14 cellular contexts compared by ENCODE assay signal in genomic region chrX:136674270-136674986, GRCh38. TPM values are rescaled to one million over a fixed set of nuclear protein-coding genes. Genes with fewer than 3 reads are reported as not detected.
DNase-seq lines count a peak whose midpoint lies in the region; ATAC-seq, FAIRE-seq and TF ChIP-seq lines count a peak whose summit lies in the region.
"Had no signal": no experiment of that assay in that cellular context is flagged by ENCODE, and none has a peak within 500 bp of the region (broad histone marks: within the 10 kb centered on the region; RNA-seq: fewer than 3 reads in every experiment).

No MANE protein-coding gene starts in this region.

- H3K4me2 ChIP-seq in astrocyte (ENCODE audit: low read length): no peak overlapping the region

- TF ChIP-seq POLR2A in gastroesophageal sphincter (IDR thresholded peaks at IDR 0.05): no peak

- CTCF ChIA-PET in CD8-positive, alpha-beta T cell (lab: Charles Lee): interaction anchor here (1.3 to 2.0 kb wide), 5 partner anchors 9 to 90 kb away, joined by 3 to 6 read pairs (median 3); no protein-coding TSS in a partner anchor

- H3K4me3 Mint-ChIP-seq in CD8-positive, alpha-beta T cell: peak overlapping the region; percentile 70
- H3K4me3 Mint-ChIP-seq in astrocyte (ENCODE audit: unreplicated experiment): no peak overlapping the region
- no peak overlapping the region for H3K4me3 Mint-ChIP-seq in stimulated activated naive B cell treated with anti-CD40 and anti-IgM and Interleukin-4, amounts not matched to agents 10 μg/mL and 1 μg/mL and 100 μg/mL, for 72 hours

- no peaks in the 10 kb centered on the region for H3K79me2 ChIP-seq in astrocyte (ENCODE audit: insufficient read depth, low read length)

- H3K9ac ChIP-seq in astrocyte (ENCODE audit: low read length): no peak overlapping the region

- H3K9me3 Mint-ChIP-seq in CD8-positive, alpha-beta T cell: no peaks in the 10 kb centered on the region
- H3K9me3 Mint-ChIP-seq in astrocyte (ENCODE audit: unreplicated experiment): no peaks in the 10 kb centered on the region
- H3K9me3 Mint-ChIP-seq in stimulated activated naive B cell treated with anti-CD40 and anti-IgM and Interleukin-4, amounts not matched to agents 10 μg/mL and 1 μg/mL and 100 μg/mL, for 72 hours: no peaks in the 10 kb centered on the region

- H3K4me3 ChIP-seq in CD8-positive, alpha-beta T cell (ENCODE audit: low read depth, low read length): peak overlapping the region; percentile 8
- H3K4me3 ChIP-seq in astrocyte (ENCODE audit: insufficient read depth, low read depth, low read length): no peak overlapping the region
- no peak overlapping the region for H3K4me3 ChIP-seq in gastroesophageal sphincter
- H3K4me3 ChIP-seq: MG63 had no signal

- intact Hi-C loops in CD8-positive, alpha-beta T cell (cut with DNase I, micrococcal nuclease): loop anchor here in 1 of 2 experiments (2.0 to 5.0 kb wide), 2 partner anchors 16 to 37 kb away; no protein-coding TSS in a partner anchor

- H3K9me3 ChIP-seq in CD8-positive, alpha-beta T cell (ENCODE audit: low read length): no peaks in the 10 kb centered on the region
- H3K9me3 ChIP-seq in astrocyte (ENCODE audit: insufficient read depth, low read depth, low read length) (no peaks in the 10 kb centered on the region), gastroesophageal sphincter (no peaks in the 10 kb centered on the region)
- H3K9me3 ChIP-seq: MG63 had no signal

- H3K27ac Mint-ChIP-seq in CD8-positive, alpha-beta T cell: peak overlapping the region; percentile 95
- H3K27ac Mint-ChIP-seq in astrocyte (ENCODE audit: unreplicated experiment): no peak overlapping the region
- H3K27ac Mint-ChIP-seq in stimulated activated naive B cell treated with anti-CD40 and anti-IgM and Interleukin-4, amounts not matched to agents 10 μg/mL and 1 μg/mL and 100 μg/mL, for 72 hours: no peak overlapping the region

- peaks cover 50% of the 10 kb centered on the region for H3K36me3 Mint-ChIP-seq in CD8-positive, alpha-beta T cell
- H3K36me3 Mint-ChIP-seq in astrocyte (ENCODE audit: low read depth, unreplicated experiment): peaks cover 5% of the 10 kb centered on the region
- peaks cover 8 to 18% of the 10 kb centered on the region in 2 donors for H3K36me3 Mint-ChIP-seq in stimulated activated naive B cell treated with anti-CD40 and anti-IgM and Interleukin-4, amounts not matched to agents 10 μg/mL and 1 μg/mL and 100 μg/mL, for 72 hours

- POLR2A ChIA-PET in CD8-positive, alpha-beta T cell (lab: Charles Lee): interaction anchor here (0.6 to 1.6 kb wide), 8 partner anchors 15 to 719 kb away, joined by 3 to 8 read pairs (median 4); partner anchors contain the start of gene RBMX

- no peaks in the 10 kb centered on the region for H4K20me1 ChIP-seq in astrocyte (ENCODE audit: insufficient read depth, low read length)

- peak overlapping the region; percentile 27 for H3K27ac ChIP-seq in CD8-positive, alpha-beta T cell (ENCODE audit: low read depth, low read length)
- no peak overlapping the region for H3K27ac ChIP-seq in astrocyte (ENCODE audit: low read depth, low read length)
- H3K27ac ChIP-seq in gastroesophageal sphincter: no peak overlapping the region

- no peaks in the 10 kb centered on the region for H3K27me3 ChIP-seq in CD8-positive, alpha-beta T cell (ENCODE audit: insufficient read depth, low read length)
- H3K27me3 ChIP-seq in astrocyte (ENCODE audit: insufficient read depth, low read length): no peaks in the 10 kb centered on the region
- no peaks in the 10 kb centered on the region for H3K27me3 ChIP-seq in gastroesophageal sphincter
- H3K27me3 ChIP-seq: MG63 had no signal

- peaks cover 7% of the 10 kb centered on the region for H3K36me3 ChIP-seq in CD8-positive, alpha-beta T cell (ENCODE audit: insufficient read depth, low read length)
- H3K36me3 ChIP-seq in astrocyte (ENCODE audit: insufficient read depth, low read length) (no peaks in the 10 kb centered on the region), gastroesophageal sphincter (peaks cover 0 to 45% of the 10 kb centered on the region in 2 donors)
- H3K36me3 ChIP-seq: MG63 had no signal

- peak in 2 of 7 experiments; percentile 12 to 36 for DNase-seq in CD8-positive, alpha-beta T cell
- DNase-seq in astrocyte (ENCODE audit: low read depth) (no peak), NCI-H2107 (lab: John Stamatoyannopoulos, UW) (no peak)
- DNase-seq in stimulated activated naive B cell treated with anti-CD40 and anti-IgM and Interleukin-4, amounts not matched to agents 10 μg/mL and 1 μg/mL and 100 μg/mL, for 72 hours: no peak
- DNase-seq: left cardiac atrium; MG63; PC-3; stimulated activated CD4-positive, alpha-beta T cell treated with anti-CD3 and anti-CD28 coated beads, Interleukin-4, amount 100 ng/mL, for 4 hours had no signal

- peaks cover 70% of the 10 kb centered on the region for H3K4me1 Mint-ChIP-seq in CD8-positive, alpha-beta T cell (ENCODE audit: low read depth)
- no peaks in the 10 kb centered on the region for H3K4me1 Mint-ChIP-seq in astrocyte (ENCODE audit: low read depth, unreplicated experiment)
- peaks cover 5 to 15% of the 10 kb centered on the region in 2 donors for H3K4me1 Mint-ChIP-seq in stimulated activated naive B cell treated with anti-CD40 and anti-IgM and Interleukin-4, amounts not matched to agents 10 μg/mL and 1 μg/mL and 100 μg/mL, for 72 hours

- FAIRE-seq in astrocyte (lab: Jason Lieb, UNC): peak; percentile 90

- H3K27me3 Mint-ChIP-seq in CD8-positive, alpha-beta T cell (ENCODE audit: low read depth): no peaks in the 10 kb centered on the region
- no peaks in the 10 kb centered on the region for H3K27me3 Mint-ChIP-seq in astrocyte (ENCODE audit: low read depth, unreplicated experiment)
- peaks cover 0 to 3% of the 10 kb centered on the region in 2 donors for H3K27me3 Mint-ChIP-seq in stimulated activated naive B cell treated with anti-CD40 and anti-IgM and Interleukin-4, amounts not matched to agents 10 μg/mL and 1 μg/mL and 100 μg/mL, for 72 hours

- peaks cover 63% of the 10 kb centered on the region for H3K4me1 ChIP-seq in CD8-positive, alpha-beta T cell (ENCODE audit: insufficient read depth, low read length)
- H3K4me1 ChIP-seq in astrocyte (ENCODE audit: insufficient read depth, low read length) (no peaks in the 10 kb centered on the region), gastroesophageal sphincter (no peaks in the 10 kb centered on the region)

- TF ChIP-seq CTCF in CD8-positive, alpha-beta T cell (IDR thresholded peaks at IDR 0.05): no peak
- TF ChIP-seq CTCF in astrocyte (IDR thresholded peaks at IDR 0.05; ENCODE audit: insufficient read depth, low read depth, low read length): no peak
- TF ChIP-seq CTCF in gastroesophageal sphincter (IDR thresholded peaks at IDR 0.05): no peak

- no peak overlapping the region for H2AFZ ChIP-seq in astrocyte (ENCODE audit: low read depth, low read length)

- ATAC-seq in CD8-positive, alpha-beta T cell: peak; percentile 86
- ATAC-seq in GM18868 (IDR thresholded peaks at IDR 0.05; ENCODE audit: unreplicated experiment) (peak; percentile 39), HG03571 (IDR thresholded peaks at IDR 0.05; ENCODE audit: unreplicated experiment) (peak; percentile 34), gastroesophageal sphincter (no peak), HG03135 (IDR thresholded peaks at IDR 0.05; ENCODE audit: unreplicated experiment) (no peak)
- no peak for ATAC-seq in stimulated activated naive B cell treated with anti-CD40 and anti-IgM and Interleukin-4, amounts not matched to agents 10 μg/mL and 1 μg/mL and 100 μg/mL, for 72 hours (replicated peaks)
- ATAC-seq: left cardiac atrium, PC-3 had no signal

- TF ChIP-seq EP300 in gastroesophageal sphincter (IDR thresholded peaks at IDR 0.05): no peak

- 68 to 92% methylated on average over 2 to 4 of the region's 5 CpGs for WGBS in gastroesophageal sphincter (ENCODE audit: low coverage in 1 of 2), 2 donors

RNA-seq across cellular contexts. Expression of gene CD40LG, which starts 26.5 kb away (rescaled TPM):
- total RNA-seq in CD8-positive, alpha-beta T cell: 1 to 10 TPM; 1.2 to 1.5 TPM
- total RNA-seq in astrocyte (not detected in 2 replicates), gastroesophageal sphincter (under 1 TPM in 2 of 4 donors, not detected in 2; 0.15 to 0.40 TPM)
- total RNA-seq: glomerular endothelial cell, myocyte, PC-3 had no signal

Comparison
In these comparisons a context has a peak if more than half of its experiments do, and no peak if none do; other contexts are left out.
1. ATAC-seq: peak in CD8-positive, alpha-beta T cell (single experiment), GM18868 (single experiment) and HG03571 (single experiment); none in stimulated activated naive B cell treated with anti-CD40 and anti-IgM and Interleukin-4, amounts not matched to agents 10 μg/mL and 1 μg/mL and 100 μg/mL, for 72 hours (0 of 2), gastroesophageal sphincter (single experiment) and HG03135 (single experiment).